In the genomic region with DNA sequence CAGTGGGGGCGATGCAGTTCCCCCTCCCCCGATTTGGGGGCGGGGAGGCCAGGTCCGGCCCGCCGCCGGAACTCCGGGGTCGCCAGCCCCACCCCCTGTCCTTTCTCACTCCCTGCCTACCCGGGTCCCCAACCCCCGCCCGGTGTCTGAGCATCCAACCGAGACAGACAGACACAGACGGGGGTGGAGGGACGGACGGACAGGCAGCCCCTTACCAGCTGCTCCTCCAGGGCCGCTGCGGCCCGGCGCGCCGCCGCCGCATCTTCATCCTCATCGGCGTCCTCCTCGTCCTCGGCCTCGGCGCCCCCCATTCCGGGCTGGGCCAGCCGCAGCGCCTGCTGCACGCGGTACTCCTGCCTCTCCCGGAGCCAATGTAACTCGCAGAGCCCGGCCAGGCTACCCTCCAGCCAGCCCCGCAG, we compare ENCODE assay signal across 6 cellular contexts. TPM values are rescaled to one million over a fixed set of nuclear protein-coding genes. Genes with fewer than 3 reads are reported as not detected.
DNase-seq lines count a peak whose midpoint lies in the region; TF ChIP-seq lines count a peak whose summit lies in the region.

No MANE protein-coding gene starts in this region.

- peaks cover 35% of the 10 kb centered on the region for H3K27me3 Mint-ChIP-seq in progenitor cell of endocrine pancreas

- H3K4me3 Mint-ChIP-seq in progenitor cell of endocrine pancreas (ENCODE audit: low read depth), result peak overlapping the region; percentile 59

- H3K27ac Mint-ChIP-seq in progenitor cell of endocrine pancreas, result no peak overlapping the region

- H3K4me1 Mint-ChIP-seq in progenitor cell of endocrine pancreas (ENCODE audit: low read depth), result peaks cover 5% of the 10 kb centered on the region

- DNase-seq in NCI-H82 (lab: John Stamatoyannopoulos, UW), result peak; percentile 61
- DNase-seq in NCI-H82 treated with DMSO at 0.1 percent for 48 hours (lab: John Stamatoyannopoulos, UW; ENCODE audit: unreplicated experiment), result no peak
- DNase-seq in coronary artery (ENCODE audit: low spot score), result no peak
- no peak for DNase-seq in progenitor cell of endocrine pancreas (ENCODE audit: low spot score, unreplicated experiment)
- DNase-seq in HT-29 (ENCODE audit: low spot score), result no peak
- DNase-seq in AG20443 (ENCODE audit: low spot score), result no peak

- TF ChIP-seq CTCF in coronary artery (IDR thresholded peaks at IDR 0.05) (no peak), progenitor cell of endocrine pancreas (IDR thresholded peaks at IDR 0.05; ENCODE audit: unreplicated experiment) (no peak)

- no peaks in the 10 kb centered on the region for H3K9me3 Mint-ChIP-seq in progenitor cell of endocrine pancreas (ENCODE audit: low read depth)

- peak overlapping the region; percentile 95 for H3K4me3 ChIP-seq in coronary artery

- H3K27ac ChIP-seq in coronary artery, result peak overlapping the region; percentile 82 to 98

- no peaks in the 10 kb centered on the region for H3K36me3 Mint-ChIP-seq in progenitor cell of endocrine pancreas (ENCODE audit: insufficient read depth)

RNA-seq across cellular contexts. Expression of a gene that starts 0.4 kb away (rescaled TPM):
- 2.6 and 3.1 TPM in 2 replicates for total RNA-seq in progenitor cell of endocrine pancreas
- total RNA-seq in HT-29 (2014; rRNA removed; shearing (Covaris generic)), result 0.29 and 0.38 TPM in 2 replicates

RNA-seq across cellular contexts. Expression of a gene that starts 24.6 kb away (rescaled TPM):
- total RNA-seq in progenitor cell of endocrine pancreas, result not detected in 2 replicates
- total RNA-seq in HT-29 (2014; rRNA removed; shearing (Covaris generic)), result not detected in 2 replicates

RNA-seq across cellular contexts. Expression of a gene that starts 35.7 kb away (rescaled TPM):
- total RNA-seq in progenitor cell of endocrine pancreas, result not detected in 2 replicates
- total RNA-seq in HT-29 (2014; rRNA removed; shearing (Covaris generic)), result 0.26 TPM in 1 of 2 replicates, not detected in the other

RNA-seq across cellular contexts. Expression of a gene that starts 56.3 kb away (rescaled TPM):
- total RNA-seq in progenitor cell of endocrine pancreas, result 69.3 and 74.9 TPM in 2 replicates
- 76.0 and 83.3 TPM in 2 replicates for total RNA-seq in HT-29 (2014; rRNA removed; shearing (Covaris generic))

RNA-seq across cellular contexts. Expression of a gene that starts 59.5 kb away (rescaled TPM):
- 387 and 399 TPM in 2 replicates for total RNA-seq in progenitor cell of endocrine pancreas
- 263 and 264 TPM in 2 replicates for total RNA-seq in HT-29 (2014; rRNA removed; shearing (Covaris generic))
